In genomic region chr19:44356383-44357111, GRCh38 we compare ENCODE assay signal across 8 cellular contexts. TPM values are rescaled to one million over a fixed set of nuclear protein-coding genes. Genes with fewer than 3 reads are reported as not detected.
A peak's percentile ranks its signal among the peaks of the same experiment; 100 is the strongest.
DNase-seq lines count a peak whose midpoint lies in the region; TF ChIP-seq lines count a peak whose summit lies in the region.

ZNF112 (minus strand) TSS chr19:44356680; CDS start chr19:44340539, 16,141 bp downstream.

- H3K4me1 ChIP-seq in endocrine pancreas (ENCODE audit: control insufficient read depth, insufficient read depth, low read length) (peaks cover 4% of the 10 kb centered on the region), liver (ENCODE audit: control insufficient read depth in 4 of 4, insufficient read depth in 4 of 4, low read length in 3 of 4) (peaks cover 0 to 5% (median 1%) of the 10 kb centered on the region in 4 donors)

- TF ChIP-seq CTCF in liver (IDR thresholded peaks at IDR 0.05; ENCODE audit: low read depth, low read length, missing input control) (no peak), GM13977 (IDR thresholded peaks at IDR 0.05; ENCODE audit: extremely low read depth, insufficient read depth, missing control alignments) (no peak)

- TF ChIP-seq RAD21 in liver (IDR thresholded peaks at IDR 0.05) = no peak

- DNase-seq in D341Med (ENCODE audit: low spot score) (peak; percentile 86), M059J (ENCODE audit: low read depth) (peak; percentile 96), SK-N-DZ (ENCODE audit: low spot score) (peak; percentile 94), GM13977 (ENCODE audit: low spot score) (no peak)
- DNase-seq in stimulated activated CD8-positive, alpha-beta memory T cell treated with anti-CD3 and anti-CD28 coated beads, Interleukin-4, amount 100 ng/mL, for 24 hours (ENCODE audit: low read depth) = peak; percentile 2
- no peak for DNase-seq in NK-92 treated with Interleukin-12 subunit alpha and Interleukin-12 subunit beta, amount 100 ng/mL, for 24 hours (lab: John Stamatoyannopoulos, UW)

- H3K9ac ChIP-seq in endocrine pancreas (ENCODE audit: control insufficient read depth, insufficient read depth, low read length) (peak within 1 kb of the TSS; percentile 93), liver (ENCODE audit: low read depth in 1 of 2, low read length in 2 of 2) (peak within 1 kb of the TSS in 1 of 2 donors; percentile 58)

- H3K36me3 ChIP-seq in endocrine pancreas (ENCODE audit: control insufficient read depth, insufficient read depth, low read length) (peaks cover 3% of the 10 kb centered on the region), liver (ENCODE audit: control insufficient read depth in 4 of 4, insufficient read depth in 3 of 4, low read depth in 1 of 4, low read length in 3 of 4) (no peaks in the 10 kb centered on the region)

- H3K27me3 ChIP-seq in endocrine pancreas (ENCODE audit: control insufficient read depth, insufficient read depth, low read length) (no peaks in the 10 kb centered on the region), liver (ENCODE audit: control insufficient read depth in 4 of 4, insufficient read depth in 4 of 4, low read length in 3 of 4) (no peaks in the 10 kb centered on the region)

- in situ Hi-C loops in GM13977 (cut with MboI; ENCODE audit: low pct_unique_long_range_greater_than_20kb, low sequenced_read_pairs, unreplicated experiment) = no loop called here

- H3K4me3 ChIP-seq in endocrine pancreas (ENCODE audit: control insufficient read depth, insufficient read depth, low read length) (peak within 1 kb of the TSS; percentile 89), liver (ENCODE audit: low read depth in 1 of 3, low read length in 3 of 3) (peak within 1 kb of the TSS; percentile 47 to 95 (median 87))

- 3% methylated on average over 38 of the region's 38 CpGs for WGBS in liver

- H3K27ac ChIP-seq in liver (ENCODE audit: low read depth in 1 of 2, low read length in 2 of 2) = no peak within 1 kb of the TSS

- no peaks in the 10 kb centered on the region for H3K9me3 ChIP-seq in endocrine pancreas (ENCODE audit: control insufficient read depth, low read length)
- H3K9me3 ChIP-seq in liver (ENCODE audit: control insufficient read depth in 4 of 4, low read length in 3 of 4) = peaks cover 2 to 11% (median 8%) of the 10 kb centered on the region in 4 donors

TF ChIP-seq in liver, 16 proteins besides CTCF, POLR2A, EP300 and RAD21:
- peak; percentile 86 for TF ChIP-seq YY1 (IDR thresholded peaks at IDR 0.05)
- TF ChIP-seq REST (IDR thresholded peaks at IDR 0.05) = no peak
- TF ChIP-seq EGR1 (IDR thresholded peaks at IDR 0.05; ENCODE audit: low read depth in 2 of 2) = peak in 1 of 2 donors; percentile 57
- peak; percentile 50 for TF ChIP-seq TAF1 (conservative IDR thresholded peaks at IDR 0.05)
- TF ChIP-seq NR2F2 (IDR thresholded peaks at IDR 0.05) = peak; percentile 25
- TF ChIP-seq HNF4A (conservative IDR thresholded peaks at IDR 0.05) = peak; percentile 13 to 17
- peak; percentile 89 for TF ChIP-seq ZBTB33 (IDR thresholded peaks at IDR 0.05)
- TF ChIP-seq ATF3 (IDR thresholded peaks at IDR 0.05) = no peak
- peak; percentile 60 for TF ChIP-seq MAX (IDR thresholded peaks at IDR 0.05)
- peak; percentile 14 to 31 for TF ChIP-seq RXRA (IDR thresholded peaks at IDR 0.05)
- TF ChIP-seq GABPA (IDR thresholded peaks at IDR 0.05 in 1 of 2, conservative IDR thresholded peaks at IDR 0.05 in 1 of 2) = peak; percentile 81 to 98

RNA-seq across cellular contexts. Expression of gene ZNF112, which starts in this region (rescaled TPM):
- total RNA-seq in M059J (2014; rRNA removed; shearing (Covaris generic)) = 3.2 and 7.0 TPM in 2 replicates
- polyA plus RNA-seq in SK-N-DZ (2014; cell fraction: cytosol; rRNA removed) = 8.2 and 12.2 TPM in 2 replicates
- 15.9 and 26.2 TPM in 2 replicates for polyA plus RNA-seq in SK-N-DZ (2014; cell fraction: nucleus; rRNA removed)
- 1 to 10 TPM; 1.8 to 2.0 TPM for total RNA-seq in liver
- polyA plus RNA-seq in liver = 1 to 10 TPM in 1 of 2 donors, under 1 TPM in 1; 0.47 to 1.5 TPM

Comparison
In these comparisons a context has a peak if more than half of its experiments do, and no peak if none do; other contexts are left out.
1. DNase-seq: peak in D341Med (single experiment), M059J (single experiment), SK-N-DZ (single experiment) and stimulated activated CD8-positive, alpha-beta memory T cell treated with anti-CD3 and anti-CD28 coated beads, Interleukin-4, amount 100 ng/mL, for 24 hours (single experiment); none in GM13977 (single experiment) and NK-92 treated with Interleukin-12 subunit alpha and Interleukin-12 subunit beta, amount 100 ng/mL, for 24 hours (single experiment).